Comparison of ENCODE assay signal across 17 cellular contexts in genomic region chr17:80348551-80349436, GRCh38.
DNase-seq lines count a peak whose midpoint lies in the region; ATAC-seq and TF ChIP-seq lines count a peak whose summit lies in the region.
"Had no signal": no experiment of that assay in that cellular context is flagged by ENCODE, and none has a peak within 500 bp of the region (broad histone marks: within the 10 kb centered on the region; RNA-seq: fewer than 3 reads in every experiment).

No MANE protein-coding gene starts in this region.

- no peak overlapping the region for H3K4me3 ChIP-seq in foreskin fibroblast (ENCODE audit: low read depth in 1 of 2, low read length in 2 of 2)
- H3K4me3 ChIP-seq: GM12878, left ventricle myocardium inferior had no signal

- CTCF ChIA-PET in RWPE1 (lab: Yijun Ruan, JAX), result no interaction called here

- peaks cover 79% of the 10 kb centered on the region for H3K36me3 Mint-ChIP-seq in activated T-cell treated with anti-CD3 and anti-CD28 coated beads, Interleukin-2, amount 50 U/mL, for 4 hours (ENCODE audit: insufficient read depth)

- no peak for DNase-seq in activated T-cell treated with anti-CD3 and anti-CD28 coated beads, Interleukin-2, amount 50 U/mL, for 4 hours
- DNase-seq in activated T-cell treated with anti-CD3 and anti-CD28 coated beads for 4 hours (no peak), RWPE1 (ENCODE audit: low spot score) (no peak), foreskin fibroblast (peak; percentile 20 to 32), C1 segment of cervical spinal cord (lab: John Stamatoyannopoulos, UW) (no peak), activated gamma-delta T cell treated with Interleukin-2 at 50 U/mL for 16 hours (no peak), NCI-H128 (lab: John Stamatoyannopoulos, UW; ENCODE audit: unreplicated experiment) (no peak)
- no peak for DNase-seq in stimulated activated naive CD8-positive, alpha-beta T cell treated with anti-CD3 and anti-CD28 coated beads, Interleukin-15, amount 100 ng/mL, for 72 hours
- DNase-seq: activated CD4-positive, alpha-beta T cell treated with anti-CD3 and anti-CD28 coated beads, Interleukin-2, amount 50 U/mL, for 48 hours; DMS153; effector CD4-positive, alpha-beta T cell; left ventricle myocardium inferior; NCI-H1930; stimulated activated CD4-positive, alpha-beta T cell treated with anti-CD3 and anti-CD28 coated beads, Interleukin-15, amount 100 ng/mL, for 24 hours; stimulated activated CD8-positive, alpha-beta memory T cell treated with anti-CD3 and anti-CD28 coated beads, Interleukin-4, amount 100 ng/mL, for 48 hours had no signal

- H3K4me1 Mint-ChIP-seq in activated T-cell treated with anti-CD3 and anti-CD28 coated beads, Interleukin-2, amount 50 U/mL, for 4 hours (ENCODE audit: low read depth), result no peaks in the 10 kb centered on the region
- peaks cover 26% of the 10 kb centered on the region for H3K4me1 Mint-ChIP-seq in stimulated activated naive CD8-positive, alpha-beta T cell treated with anti-CD3 and anti-CD28 coated beads, Interleukin-15, amount 100 ng/mL, for 72 hours

- H3K4me3 Mint-ChIP-seq in activated T-cell treated with anti-CD3 and anti-CD28 coated beads, Interleukin-2, amount 50 U/mL, for 4 hours, result no peak overlapping the region
- no peak overlapping the region for H3K4me3 Mint-ChIP-seq in stimulated activated naive CD8-positive, alpha-beta T cell treated with anti-CD3 and anti-CD28 coated beads, Interleukin-15, amount 100 ng/mL, for 72 hours

- TF ChIP-seq CTCF in RWPE1 (conservative IDR thresholded peaks at IDR 0.05; ENCODE audit: low read depth) (no peak), foreskin fibroblast (IDR thresholded peaks at IDR 0.05; ENCODE audit: low read depth, low read length) (no peak)

- H3K9me3 Mint-ChIP-seq in activated T-cell treated with anti-CD3 and anti-CD28 coated beads, Interleukin-2, amount 50 U/mL, for 4 hours, result no peaks in the 10 kb centered on the region
- no peaks in the 10 kb centered on the region for H3K9me3 Mint-ChIP-seq in stimulated activated naive CD8-positive, alpha-beta T cell treated with anti-CD3 and anti-CD28 coated beads, Interleukin-15, amount 100 ng/mL, for 72 hours

- H3K27ac ChIP-seq in RWPE1, result 0 out of 2 replicates have a peak overlapping the region, but pooled peaks have one; percentile 8
- H3K27ac ChIP-seq: left ventricle myocardium inferior had no signal

- no peaks in the 10 kb centered on the region for H3K27me3 Mint-ChIP-seq in activated T-cell treated with anti-CD3 and anti-CD28 coated beads, Interleukin-2, amount 50 U/mL, for 4 hours (ENCODE audit: low read depth)
- H3K27me3 Mint-ChIP-seq in stimulated activated naive CD8-positive, alpha-beta T cell treated with anti-CD3 and anti-CD28 coated beads, Interleukin-15, amount 100 ng/mL, for 72 hours, result no peaks in the 10 kb centered on the region

- POLR2A ChIA-PET in RWPE1 (lab: Yijun Ruan, JAX; ENCODE audit: low non-redundant PET), result no interaction called here

- H3K27ac Mint-ChIP-seq in stimulated activated naive CD8-positive, alpha-beta T cell treated with anti-CD3 and anti-CD28 coated beads, Interleukin-15, amount 100 ng/mL, for 72 hours, result peak overlapping the region in 1 of 2 donors; percentile 60

- ATAC-seq in activated T-cell treated with anti-CD3 and anti-CD28 coated beads, Interleukin-2, amount 50 U/mL, for 4 hours, result peak; percentile 15 to 17
- ATAC-seq in stimulated activated naive CD8-positive, alpha-beta T cell treated with anti-CD3 and anti-CD28 coated beads, Interleukin-15, amount 100 ng/mL, for 72 hours, result peak; percentile 75
- ATAC-seq: GM12878, HCT116 had no signal

Comparison
In these comparisons a context has a peak if more than half of its experiments do, and no peak if none do; other contexts are left out.
1. DNase-seq: peak in foreskin fibroblast (2 of 2); none in activated T-cell treated with anti-CD3 and anti-CD28 coated beads, Interleukin-2, amount 50 U/mL, for 4 hours (single experiment), activated T-cell treated with anti-CD3 and anti-CD28 coated beads for 4 hours (single experiment), RWPE1 (single experiment), stimulated activated naive CD8-positive, alpha-beta T cell treated with anti-CD3 and anti-CD28 coated beads, Interleukin-15, amount 100 ng/mL, for 72 hours (0 of 2), C1 segment of cervical spinal cord (0 of 14), activated gamma-delta T cell treated with Interleukin-2 at 50 U/mL for 16 hours (single experiment) and NCI-H128 (single experiment).